In the genomic region with DNA sequence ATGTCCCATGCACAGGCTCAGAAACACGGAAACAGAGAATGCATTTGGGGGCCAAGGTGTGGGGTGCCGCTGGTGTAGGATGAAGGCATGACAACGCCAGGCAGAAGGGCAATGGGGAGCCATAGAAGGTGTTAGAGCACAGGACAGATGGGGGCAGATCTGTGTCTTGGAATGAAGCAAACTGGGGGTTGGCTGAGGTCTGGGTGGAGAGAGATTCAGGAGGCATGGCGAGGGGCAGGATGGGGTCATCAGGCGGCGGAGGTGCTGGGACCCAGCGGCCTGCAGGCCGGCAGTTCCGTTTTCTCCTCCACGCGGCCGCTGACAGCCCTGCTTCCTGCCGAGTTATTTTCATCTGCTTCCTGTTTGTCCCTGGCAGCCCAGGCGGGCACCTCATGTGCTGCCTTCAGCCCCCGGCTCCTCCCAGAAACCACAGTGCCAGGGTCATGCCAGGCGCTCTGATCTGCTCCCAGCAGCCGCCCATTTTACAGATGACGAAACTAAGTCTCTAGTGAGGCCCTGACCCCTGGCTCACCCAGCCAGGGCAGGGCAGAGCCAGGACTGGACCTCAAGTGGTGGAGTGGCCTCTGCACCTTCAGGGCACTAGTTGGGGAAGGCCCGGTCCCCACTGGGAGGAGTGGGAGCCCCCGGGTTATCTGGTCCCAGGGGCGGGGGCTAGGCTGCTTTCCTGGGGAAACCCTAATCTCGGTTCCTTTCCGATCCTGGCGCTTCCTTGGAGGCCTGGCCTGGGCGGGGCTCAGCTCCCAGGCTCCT, we compare ENCODE assay signal across 8 cellular contexts. TPM values are rescaled to one million over a fixed set of nuclear protein-coding genes. Genes with fewer than 3 reads are reported as not detected.
DNase-seq lines count a peak whose midpoint lies in the region; ATAC-seq and TF ChIP-seq lines count a peak whose summit lies in the region.

No MANE protein-coding gene starts in this region.

- H3K4me3 ChIP-seq in thymus (ENCODE audit: low read length) (peak overlapping the region; percentile 96), smooth muscle cell (no peak overlapping the region)

- peaks cover 5% of the 10 kb centered on the region for H3F3A ChIP-seq in smooth muscle cell (ENCODE audit: low read depth)

- H3K27ac Mint-ChIP-seq in CD4-positive, alpha-beta T cell, result peak overlapping the region; percentile 96
- H3K27ac Mint-ChIP-seq in activated T-helper 17 cell treated with anti-CD3 and anti-CD28 coated beads, Interleukin-2, amount 50 U/mL, for 72 hours, result peak overlapping the region; percentile 88

- peak in 9 of 10 experiments; percentile 64 to 80 (median 76) for DNase-seq in CD4-positive, alpha-beta T cell
- DNase-seq in NAMALWA (ENCODE audit: low spot score) (peak; percentile 76), kidney tubule cell (ENCODE audit: low spot score) (peak; percentile 21), putamen (ENCODE audit: low spot score) (no peak), smooth muscle cell (lab: John Stamatoyannopoulos, UW; ENCODE audit: unreplicated experiment) (no peak)

- intact Hi-C loops in CD4-positive, alpha-beta T cell (cut with DNase I, micrococcal nuclease), result loop anchor here (2.0 to 5.0 kb wide), 6 partner anchors 18 to 123 kb away; a partner anchor contains a TSS

- H3K9ac ChIP-seq in smooth muscle cell (ENCODE audit: low read depth), result no peak overlapping the region

- CTCF ChIA-PET in CD4-positive, alpha-beta T cell (lab: Charles Lee), result no interaction called here

- no peak overlapping the region for H2AFZ ChIP-seq in smooth muscle cell (ENCODE audit: low read depth)

- WGBS in thymus, result 37% methylated on average over 25 of the region's 25 CpGs
- WGBS in smooth muscle cell (ENCODE audit: low lambda C conversion rate), result 88% methylated on average over 25 of the region's 25 CpGs

- no peak for TF ChIP-seq CTCF in CD4-positive, alpha-beta T cell (IDR thresholded peaks at IDR 0.05)
- TF ChIP-seq CTCF in smooth muscle cell (IDR thresholded peaks at IDR 0.05; ENCODE audit: borderline replicate concordance, insufficient read depth, poor library complexity, severe bottlenecking), result no peak

- POLR2A ChIA-PET in CD4-positive, alpha-beta T cell (lab: Charles Lee), result interaction anchor here (0.6 to 21.0 kb wide), 12 partner anchors 13 to 200 kb away, joined by 3 to 1253 read pairs (median 26); a partner anchor contains a TSS

- H3K4me1 ChIP-seq in thymus (ENCODE audit: control insufficient read depth, insufficient read depth, low read length), result peaks cover 32% of the 10 kb centered on the region
- H3K4me1 ChIP-seq in smooth muscle cell (ENCODE audit: low read depth), result peaks cover 6% of the 10 kb centered on the region

- no peak overlapping the region for H3K4me2 ChIP-seq in smooth muscle cell

- no peaks in the 10 kb centered on the region for H3K9me3 ChIP-seq in CD4-positive, alpha-beta T cell (ENCODE audit: control insufficient read depth, low read length)
- H3K9me3 ChIP-seq in thymus (ENCODE audit: control insufficient read depth) (no peaks in the 10 kb centered on the region), smooth muscle cell (replicated peaks; ENCODE audit: low read depth) (no peaks in the 10 kb centered on the region)

- H3K4me3 Mint-ChIP-seq in CD4-positive, alpha-beta T cell, result peak overlapping the region; percentile 94
- peak overlapping the region; percentile 95 for H3K4me3 Mint-ChIP-seq in activated T-helper 17 cell treated with anti-CD3 and anti-CD28 coated beads, Interleukin-2, amount 50 U/mL, for 72 hours

- H3K36me3 Mint-ChIP-seq in CD4-positive, alpha-beta T cell (ENCODE audit: low read depth), result peaks cover 55% of the 10 kb centered on the region
- H3K36me3 Mint-ChIP-seq in activated T-helper 17 cell treated with anti-CD3 and anti-CD28 coated beads, Interleukin-2, amount 50 U/mL, for 72 hours (ENCODE audit: low read depth), result peaks cover 60% of the 10 kb centered on the region

- no peaks in the 10 kb centered on the region for H3K27me3 ChIP-seq in CD4-positive, alpha-beta T cell (ENCODE audit: control insufficient read depth, insufficient read depth, low read length)
- H3K27me3 ChIP-seq in thymus (ENCODE audit: control insufficient read depth, insufficient read depth), result no peaks in the 10 kb centered on the region
- H3K27me3 ChIP-seq in smooth muscle cell (ENCODE audit: low read depth), result peaks cover 39% of the 10 kb centered on the region

- H3K36me3 ChIP-seq in thymus (ENCODE audit: control insufficient read depth, insufficient read depth), result peaks cover 40% of the 10 kb centered on the region
- no peaks in the 10 kb centered on the region for H3K36me3 ChIP-seq in smooth muscle cell (ENCODE audit: low read depth)

- no peaks in the 10 kb centered on the region for H3K79me2 ChIP-seq in smooth muscle cell (ENCODE audit: low read depth)

- peaks cover 67% of the 10 kb centered on the region for H3K4me1 Mint-ChIP-seq in CD4-positive, alpha-beta T cell (ENCODE audit: low read depth)
- H3K4me1 Mint-ChIP-seq in activated T-helper 17 cell treated with anti-CD3 and anti-CD28 coated beads, Interleukin-2, amount 50 U/mL, for 72 hours, result peaks cover 6% of the 10 kb centered on the region

- H4K20me1 ChIP-seq in smooth muscle cell (ENCODE audit: low read depth), result peaks cover 10% of the 10 kb centered on the region

- H3K27ac ChIP-seq in CD4-positive, alpha-beta T cell (ENCODE audit: low read depth, low read length), result peak overlapping the region; percentile 98
- H3K27ac ChIP-seq in thymus (ENCODE audit: low read depth) (peak overlapping the region; percentile 96), smooth muscle cell (ENCODE audit: low read depth) (no peak overlapping the region)

- ATAC-seq in CD4-positive, alpha-beta T cell (ENCODE audit: poor library complexity), result peak; percentile 30
- peak; percentile 59 for ATAC-seq in activated T-helper 17 cell treated with anti-CD3 and anti-CD28 coated beads, Interleukin-2, amount 50 U/mL, for 72 hours (replicated peaks)
- no peak for ATAC-seq in HG03354 (IDR thresholded peaks at IDR 0.05; ENCODE audit: poor library complexity, severe bottlenecking, unreplicated experiment)

- H3K27me3 Mint-ChIP-seq in CD4-positive, alpha-beta T cell, result no peaks in the 10 kb centered on the region
- no peaks in the 10 kb centered on the region for H3K27me3 Mint-ChIP-seq in activated T-helper 17 cell treated with anti-CD3 and anti-CD28 coated beads, Interleukin-2, amount 50 U/mL, for 72 hours

- H3K9me3 Mint-ChIP-seq in CD4-positive, alpha-beta T cell, result no peaks in the 10 kb centered on the region
- no peaks in the 10 kb centered on the region for H3K9me3 Mint-ChIP-seq in activated T-helper 17 cell treated with anti-CD3 and anti-CD28 coated beads, Interleukin-2, amount 50 U/mL, for 72 hours

RNA-seq across cellular contexts. Expression of a gene that starts 2.2 kb away (rescaled TPM):
- 100 to 1,000 TPM; 861 to 878 TPM for total RNA-seq in CD4-positive, alpha-beta T cell
- total RNA-seq in activated T-helper 17 cell treated with anti-CD3 and anti-CD28 coated beads, Interleukin-2, amount 50 U/mL, for 72 hours, result 100 to 1,000 TPM; 211 to 310 TPM
- polyA plus RNA-seq in thymus (295 TPM), smooth muscle cell (8.0 and 13.9 TPM in 2 replicates)
- 4.4 and 8.7 TPM in 2 replicates for total RNA-seq in smooth muscle cell

RNA-seq across cellular contexts. Expression of a gene that starts 26.0 kb away (rescaled TPM):
- total RNA-seq in CD4-positive, alpha-beta T cell, result 10 to 100 TPM; 45.8 to 49.0 TPM
- total RNA-seq in activated T-helper 17 cell treated with anti-CD3 and anti-CD28 coated beads, Interleukin-2, amount 50 U/mL, for 72 hours, result 100 to 1,000 TPM; 155 to 248 TPM
- polyA plus RNA-seq in thymus (84.0 TPM), smooth muscle cell (235 and 260 TPM in 2 replicates)
- 99.1 and 114 TPM in 2 replicates for total RNA-seq in smooth muscle cell

RNA-seq across cellular contexts. Expression of a gene that starts 29.3 kb away (rescaled TPM):
- 100 to 1,000 TPM; 114 to 118 TPM for total RNA-seq in CD4-positive, alpha-beta T cell
- 10 to 100 TPM; 21.8 to 31.2 TPM for total RNA-seq in activated T-helper 17 cell treated with anti-CD3 and anti-CD28 coated beads, Interleukin-2, amount 50 U/mL, for 72 hours
- 315 TPM for polyA plus RNA-seq in thymus
- total RNA-seq in smooth muscle cell, result 4.1 and 5.0 TPM in 2 replicates
- 11.8 and 26.5 TPM in 2 replicates for polyA plus RNA-seq in smooth muscle cell

RNA-seq across cellular contexts. Expression of a gene that starts 34.6 kb away (rescaled TPM):
- total RNA-seq in CD4-positive, alpha-beta T cell, result 100 to 1,000 TPM; 174 to 175 TPM
- 100 to 1,000 TPM; 110 to 170 TPM for total RNA-seq in activated T-helper 17 cell treated with anti-CD3 and anti-CD28 coated beads, Interleukin-2, amount 50 U/mL, for 72 hours
- polyA plus RNA-seq in thymus, result 546 TPM
- 319 and 325 TPM in 2 replicates for total RNA-seq in smooth muscle cell
- polyA plus RNA-seq in smooth muscle cell, result 441 and 450 TPM in 2 replicates

RNA-seq across cellular contexts. Expression of a gene that starts 42.8 kb away (rescaled TPM):
- 100 to 1,000 TPM; 307 to 318 TPM for total RNA-seq in CD4-positive, alpha-beta T cell
- total RNA-seq in activated T-helper 17 cell treated with anti-CD3 and anti-CD28 coated beads, Interleukin-2, amount 50 U/mL, for 72 hours, result 100 to 1,000 TPM; 152 to 246 TPM
- polyA plus RNA-seq in thymus (127 TPM), smooth muscle cell (392 and 404 TPM in 2 replicates)
- total RNA-seq in smooth muscle cell, result 150 and 155 TPM in 2 replicates

Comparison
In these comparisons a context has a peak if more than half of its experiments do, and no peak if none do; other contexts are left out.
1. DNase-seq: peak in CD4-positive, alpha-beta T cell (9 of 10), NAMALWA (single experiment) and kidney tubule cell (single experiment); none in putamen (single experiment) and smooth muscle cell (single experiment).
2. RNA of a gene that starts 2.2 kb away (total RNA-seq): 861 to 878 TPM in CD4-positive, alpha-beta T cell and 211 to 310 TPM in activated T-helper 17 cell treated with anti-CD3 and anti-CD28 coated beads, Interleukin-2, amount 50 U/mL, for 72 hours; 4.4 to 8.7 TPM in smooth muscle cell; every median in the first group is over 10 times any median in the second.